28 cellular contexts compared by ENCODE assay signal in the genomic region with DNA sequence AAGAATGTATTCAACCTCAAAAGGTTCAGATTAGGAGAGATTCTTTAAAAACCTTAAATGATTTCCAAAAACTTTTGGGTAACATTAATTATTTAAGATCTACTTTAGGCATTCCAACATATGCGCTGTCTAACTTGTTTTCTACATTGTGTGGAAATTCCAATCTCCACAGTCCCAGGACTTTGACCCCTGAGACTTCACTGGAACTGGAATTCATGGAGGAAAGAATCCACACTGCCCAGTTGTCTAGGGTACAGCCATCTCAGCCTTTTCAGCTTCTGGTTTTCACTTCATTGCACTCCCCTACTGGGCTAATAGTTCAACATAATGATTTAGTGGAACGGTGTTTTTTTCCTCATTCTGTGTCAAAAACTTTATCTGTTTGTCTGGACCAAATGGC.
"Had no signal": no experiment of that assay in that cellular context is flagged by ENCODE, and none has a peak within 500 bp of the region (broad histone marks: within the 10 kb centered on the region; RNA-seq: fewer than 3 reads in every experiment).

No MANE protein-coding gene starts in this region.

- H3K27ac Mint-ChIP-seq: activated naive CD8-positive, alpha-beta T cell treated with anti-CD3 and anti-CD28 coated beads, Interleukin-2, amount 10 ng/mL, durations not matched to agents 7 days and 5 days; activated T-helper 2 cell treated with anti-CD3 and anti-CD28 coated beads, Interferon-gamma antibody, Interleukin-2, Interleukin-4, amounts not matched to agents 10 μg/mL and 5 μg/mL and 100 μg/mL, durations not matched to agents 14 hours and 24 hours and 36 hours; dendritic cell treated with granulocyte-macrophage colony-stimulating factor and Interleukin-4, amounts not matched to agents 40 ng/mL and 50 ng/mL, for 4 days; natural killer cell treated with Interleukin-12 subunit alpha and Interleukin-12 subunit beta and Interleukin-15 and Interleukin-18, amount 100 ng/mL, for 72 hours; T-cell; T-helper 2 cell treated with Interferon-gamma antibody and Interleukin-4, amounts not matched to agents 5 μg/mL and 100 μg/mL, for 36 hours had no signal

- DNase-seq: activated CD4-positive, CD25-positive, alpha-beta regulatory T cell treated with anti-CD3 and anti-CD28 coated beads, Interleukin-2, amount 50 U/mL, for 72 hours; activated CD8-positive, alpha-beta memory T cell treated with anti-CD3 and anti-CD28 coated beads for 24 hours; activated CD8-positive, alpha-beta memory T cell treated with anti-CD3 and anti-CD28 coated beads, Interleukin-2, amount 50 U/mL, for 48 hours; activated naive CD4-positive, alpha-beta T cell treated with Interleukin-2 at 50 U/mL for 16 hours; activated naive CD8-positive, alpha-beta T cell treated with anti-CD3 and anti-CD28 coated beads, Interleukin-2, amount 10 ng/mL, durations not matched to agents 7 days and 5 days; activated T-cell treated with anti-CD3 and anti-CD28 coated beads, Interleukin-2, amount 50 U/mL, for 4 hours; amniotic stem cell; effector CD4-positive, alpha-beta T cell; erythroblast; foreskin keratinocyte; glutamatergic neuron; hippocampal formation; midbrain; sigmoid colon; stimulated activated CD4-positive, alpha-beta T cell treated with anti-CD3 and anti-CD28 coated beads, Interleukin-2, amount 100 ng/mL, for 48 hours; stimulated activated naive CD4-positive, alpha-beta T cell; T-cell; testis; trophoblast cell; uterus; WERI-Rb-1 had no signal

- H3K79me2 ChIP-seq: parathyroid adenoma had no signal

- H3K36me3 Mint-ChIP-seq: T-cell had no signal

- H3K4me3 Mint-ChIP-seq: activated naive CD8-positive, alpha-beta T cell treated with anti-CD3 and anti-CD28 coated beads, Interleukin-2, amount 10 ng/mL, durations not matched to agents 7 days and 5 days; activated T-cell treated with anti-CD3 and anti-CD28 coated beads, Interleukin-2, amount 50 U/mL, for 4 hours; dendritic cell treated with granulocyte-macrophage colony-stimulating factor and Interleukin-4, amounts not matched to agents 40 ng/mL and 50 ng/mL, for 4 days; natural killer cell treated with Interleukin-12 subunit alpha and Interleukin-12 subunit beta and Interleukin-15 and Interleukin-18, amount 100 ng/mL, for 72 hours; T-cell; T-helper 2 cell treated with Interferon-gamma antibody and Interleukin-4, amounts not matched to agents 5 μg/mL and 100 μg/mL, for 36 hours had no signal

- H2AFZ ChIP-seq: parathyroid adenoma had no signal

- H3K9me3 ChIP-seq: testis, uterus had no signal

- H3K27me3 ChIP-seq: cardiac muscle cell, foreskin keratinocyte, sigmoid colon, testis, uterus had no signal

- H3K4me3 ChIP-seq: cardiac muscle cell, sigmoid colon, testis, uterus had no signal

- H3K4me1 Mint-ChIP-seq: activated naive CD8-positive, alpha-beta T cell treated with anti-CD3 and anti-CD28 coated beads, Interleukin-2, amount 10 ng/mL, durations not matched to agents 7 days and 5 days; T-cell had no signal

- ATAC-seq: activated T-cell treated with anti-CD3 and anti-CD28 coated beads, Interleukin-2, amount 50 U/mL, for 4 hours; foreskin keratinocyte; natural killer cell treated with Interleukin-12 subunit alpha and Interleukin-12 subunit beta and Interleukin-15 and Interleukin-18, amount 100 ng/mL, for 72 hours; T-cell had no signal

- H3K36me3 ChIP-seq: cardiac muscle cell, sigmoid colon, uterus, WERI-Rb-1 had no signal

- H3K4me1 ChIP-seq: parathyroid adenoma, testis, uterus had no signal

- H3K27ac ChIP-seq: cardiac muscle cell, foreskin keratinocyte, parathyroid adenoma, sigmoid colon, testis, uterus, WERI-Rb-1 had no signal

- FAIRE-seq: endometrium had no signal

- H3K9ac ChIP-seq: parathyroid adenoma had no signal

- H3K27me3 Mint-ChIP-seq: dendritic cell treated with granulocyte-macrophage colony-stimulating factor and Interleukin-4, amounts not matched to agents 40 ng/mL and 50 ng/mL, for 4 days had no signal
